ENCODE assay signal across 8 cellular contexts in genomic region chrX:154308108-154308946, GRCh38. TPM values are rescaled to one million over a fixed set of nuclear protein-coding genes. Genes with fewer than 3 reads are reported as not detected.
DNase-seq lines count a peak whose midpoint lies in the region; ATAC-seq and TF ChIP-seq lines count a peak whose summit lies in the region.

No MANE protein-coding gene starts in this region.

- 51 to 57% methylated on average over 9 of the region's 9 CpGs for WGBS in lower leg skin, 2 donors

- no peak for ATAC-seq in GM21390 (IDR thresholded peaks at IDR 0.05; ENCODE audit: unreplicated experiment)

- H3K9me2 ChIP-seq in Loucy (replicated peaks; ENCODE audit: low read depth, low read length): no peaks in the 10 kb centered on the region

- H3K27me3 ChIP-seq in Loucy (ENCODE audit: insufficient read depth, low read length, poor library complexity, severe bottlenecking): no peaks in the 10 kb centered on the region

- H2AFZ ChIP-seq in Loucy (ENCODE audit: low read length): peak overlapping the region; percentile 77

- no peak for TF ChIP-seq POLR2A in lower leg skin (IDR thresholded peaks at IDR 0.05)

- no peaks in the 10 kb centered on the region for H4K20me1 ChIP-seq in Loucy (ENCODE audit: insufficient read depth, low read length, poor library complexity, severe bottlenecking)

- no peaks in the 10 kb centered on the region for H3K36me3 ChIP-seq in Loucy (ENCODE audit: insufficient read depth, low read length)

- peak overlapping the region; percentile 50 for H3K4me2 ChIP-seq in Loucy (ENCODE audit: low read depth, low read length, poor library complexity, severe bottlenecking)

- peak; percentile 71 to 77 for DNase-seq in activated CD4-positive, alpha-beta T cell treated with anti-CD3 and anti-CD28 coated beads for 24 hours (ENCODE audit: low read depth in 2 of 2)
- DNase-seq in cerebellum (ENCODE audit: low spot score) (peak; percentile 26), lower leg skin (ENCODE audit: low spot score in 2 of 2) (peak; percentile 49 to 92), GF-D8 (lab: John Stamatoyannopoulos, UW) (no peak)
- DNase-seq in stimulated activated CD8-positive, alpha-beta memory T cell treated with anti-CD3 and anti-CD28 coated beads, Interleukin-15, amount 100 ng/mL, for 4 hours (ENCODE audit: low read depth in 2 of 2): peak; percentile 41 to 61

- H3K4me1 ChIP-seq in Loucy (ENCODE audit: insufficient read depth, low read length, poor library complexity, severe bottlenecking): peaks cover 4% of the 10 kb centered on the region

- peak; percentile 83 for TF ChIP-seq CTCF in GM12873 (IDR thresholded peaks at IDR 0.05; ENCODE audit: insufficient read depth, low read depth, low read length, missing control alignments)
- peak; percentile 68 for TF ChIP-seq CTCF in Loucy (conservative IDR thresholded peaks at IDR 0.05; ENCODE audit: low read length)
- TF ChIP-seq CTCF in lower leg skin (IDR thresholded peaks at IDR 0.05): no peak

- H3K9ac ChIP-seq in Loucy (ENCODE audit: low read depth, low read length, poor library complexity, severe bottlenecking): no peak overlapping the region

- H3K4me3 ChIP-seq in Loucy (ENCODE audit: low read length, poor library complexity, severe bottlenecking): no peak overlapping the region
- no peak overlapping the region for H3K4me3 ChIP-seq in lower leg skin (ENCODE audit: low read depth, poor library complexity, severe bottlenecking)

- intact Hi-C loops in lower leg skin (cut with DNase I; ENCODE audit: low total_unique reads): no loop called here

- H3F3A ChIP-seq in Loucy (ENCODE audit: low read depth): no peaks in the 10 kb centered on the region

- no peaks in the 10 kb centered on the region for H3K79me2 ChIP-seq in Loucy (ENCODE audit: insufficient read depth, low read length)

- H3K9me3 ChIP-seq in Loucy (ENCODE audit: insufficient read depth, low read depth, low read length): no peaks in the 10 kb centered on the region

RNA-seq across cellular contexts. Expression of gene TKTL1, which starts 12.7 kb away (rescaled TPM):
- 5.0 TPM for total RNA-seq in cerebellum
- total RNA-seq in lower leg skin: 1 to 10 TPM in 1 of 4 donors, under 1 TPM in 2, not detected in 1; 0.42 to 1.1 (median 0.46) TPM

RNA-seq across cellular contexts. Expression of gene TEX28, which starts 13.4 kb away (rescaled TPM):
- not detected for total RNA-seq in cerebellum
- total RNA-seq in lower leg skin: 1 to 10 TPM in 2 of 4 donors, not detected in 2; 1.1 to 2.4 TPM

RNA-seq across cellular contexts. Expression of gene OPN1MW3, which starts 50.9 kb away (rescaled TPM):
- not detected for total RNA-seq in cerebellum
- total RNA-seq in lower leg skin: not detected

Comparison
In these comparisons a context has a peak if more than half of its experiments do, and no peak if none do; other contexts are left out.
1. CTCF ChIP-seq: peak in GM12873 (single experiment) and Loucy (single experiment); none in lower leg skin (0 of 3).